In the genomic region with DNA sequence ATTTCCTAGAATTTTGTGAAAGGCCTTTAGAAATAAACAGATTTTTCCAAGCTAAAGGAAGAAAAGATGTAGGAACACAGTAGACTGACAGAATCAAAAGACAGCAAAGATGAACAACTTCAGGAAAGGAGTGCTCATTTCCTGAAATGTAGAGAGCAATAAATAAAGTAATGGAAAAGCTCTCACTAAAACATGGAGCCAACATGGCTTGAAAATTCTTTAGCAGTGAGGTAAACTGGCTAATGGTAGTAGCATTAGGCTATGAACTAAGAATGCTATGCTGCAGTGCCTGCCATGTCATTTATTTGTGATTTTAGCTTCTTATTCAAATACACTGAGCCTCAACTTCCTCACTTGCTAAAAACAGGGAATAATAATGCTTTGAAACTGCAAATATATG, we compare ENCODE assay signal across 1 cellular context.
TF ChIP-seq lines count a peak whose summit lies in the region.

No MANE protein-coding gene starts in this region.

TF ChIP-seq in H1, 55 proteins besides CTCF, POLR2A, EP300 and RAD21:
- no peak for TF ChIP-seq RXRA (IDR thresholded peaks at IDR 0.05; ENCODE audit: insufficient read depth, low read depth, low read length)
- no peak for TF ChIP-seq SUZ12 (IDR thresholded peaks at IDR 0.05; ENCODE audit: low read length)
